Comparison of ENCODE assay signal across 1 cellular context in genomic region chr16:27364493-27365141, GRCh38.
A peak's percentile ranks its signal among the peaks of the same experiment; 100 is the strongest.
TF ChIP-seq lines count a peak whose summit lies in the region.

No MANE protein-coding gene starts in this region.

TF ChIP-seq in HepG2, 621 proteins besides CTCF, POLR2A, EP300 and RAD21 (continued from another document and continues in another):
- TF ChIP-seq, protein P1, sequence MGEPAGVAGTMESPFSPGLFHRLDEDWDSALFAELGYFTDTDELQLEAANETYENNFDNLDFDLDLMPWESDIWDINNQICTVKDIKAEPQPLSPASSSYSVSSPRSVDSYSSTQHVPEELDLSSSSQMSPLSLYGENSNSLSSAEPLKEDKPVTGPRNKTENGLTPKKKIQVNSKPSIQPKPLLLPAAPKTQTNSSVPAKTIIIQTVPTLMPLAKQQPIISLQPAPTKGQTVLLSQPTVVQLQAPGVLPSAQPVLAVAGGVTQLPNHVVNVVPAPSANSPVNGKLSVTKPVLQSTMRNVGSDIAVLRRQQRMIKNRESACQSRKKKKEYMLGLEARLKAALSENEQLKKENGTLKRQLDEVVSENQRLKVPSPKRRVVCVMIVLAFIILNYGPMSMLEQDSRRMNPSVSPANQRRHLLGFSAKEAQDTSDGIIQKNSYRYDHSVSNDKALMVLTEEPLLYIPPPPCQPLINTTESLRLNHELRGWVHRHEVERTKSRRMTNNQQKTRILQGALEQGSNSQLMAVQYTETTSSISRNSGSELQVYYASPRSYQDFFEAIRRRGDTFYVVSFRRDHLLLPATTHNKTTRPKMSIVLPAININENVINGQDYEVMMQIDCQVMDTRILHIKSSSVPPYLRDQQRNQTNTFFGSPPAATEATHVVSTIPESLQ (CRISPR knock-in tag; conservative IDR thresholded peaks at IDR 0.05), result no peak
- TF ChIP-seq UBTF (CRISPR knock-in tag; IDR thresholded peaks at IDR 0.05) (no peak), ZNF720 (CRISPR knock-in tag; IDR thresholded peaks at IDR 0.05) (no peak), AKNA (CRISPR knock-in tag; IDR thresholded peaks at IDR 0.05; ENCODE audit: borderline replicate concordance) (no peak), ZNF18 (CRISPR knock-in tag; IDR thresholded peaks at IDR 0.05; ENCODE audit: insufficient replicate concordance) (no peak), POGK (CRISPR knock-in tag; conservative IDR thresholded peaks at IDR 0.05) (no peak), ZNF770 (CRISPR knock-in tag; IDR thresholded peaks at IDR 0.05) (no peak), TCF7L2 (IDR thresholded peaks at IDR 0.05; ENCODE audit: low read depth, low read length) (no peak), HIVEP1 (CRISPR knock-in tag; IDR thresholded peaks at IDR 0.05) (no peak), TOE1 (CRISPR knock-in tag; IDR thresholded peaks at IDR 0.05) (no peak), KMT2A (CRISPR knock-in tag; IDR thresholded peaks at IDR 0.05) (no peak), ZNF549 (CRISPR knock-in tag; IDR thresholded peaks at IDR 0.05) (no peak), JUNB (CRISPR knock-in tag; IDR thresholded peaks at IDR 0.05; ENCODE audit: borderline replicate concordance) (peak; percentile 58; the same call in 1 of the 2 replicates), ZBTB39 (CRISPR knock-in tag; IDR thresholded peaks at IDR 0.05) (no peak), ZKSCAN5 (CRISPR knock-in tag; IDR thresholded peaks at IDR 0.05) (no peak), ZNF260 (CRISPR knock-in tag; IDR thresholded peaks at IDR 0.05; ENCODE audit: borderline replicate concordance, low read depth) (no peak), RFX1 (IDR thresholded peaks at IDR 0.05) (no peak), MEIS2 (CRISPR knock-in tag; IDR thresholded peaks at IDR 0.05) (peak; percentile 59; the same call in 1 of the 2 replicates)
- TF ChIP-seq, protein P2, sequence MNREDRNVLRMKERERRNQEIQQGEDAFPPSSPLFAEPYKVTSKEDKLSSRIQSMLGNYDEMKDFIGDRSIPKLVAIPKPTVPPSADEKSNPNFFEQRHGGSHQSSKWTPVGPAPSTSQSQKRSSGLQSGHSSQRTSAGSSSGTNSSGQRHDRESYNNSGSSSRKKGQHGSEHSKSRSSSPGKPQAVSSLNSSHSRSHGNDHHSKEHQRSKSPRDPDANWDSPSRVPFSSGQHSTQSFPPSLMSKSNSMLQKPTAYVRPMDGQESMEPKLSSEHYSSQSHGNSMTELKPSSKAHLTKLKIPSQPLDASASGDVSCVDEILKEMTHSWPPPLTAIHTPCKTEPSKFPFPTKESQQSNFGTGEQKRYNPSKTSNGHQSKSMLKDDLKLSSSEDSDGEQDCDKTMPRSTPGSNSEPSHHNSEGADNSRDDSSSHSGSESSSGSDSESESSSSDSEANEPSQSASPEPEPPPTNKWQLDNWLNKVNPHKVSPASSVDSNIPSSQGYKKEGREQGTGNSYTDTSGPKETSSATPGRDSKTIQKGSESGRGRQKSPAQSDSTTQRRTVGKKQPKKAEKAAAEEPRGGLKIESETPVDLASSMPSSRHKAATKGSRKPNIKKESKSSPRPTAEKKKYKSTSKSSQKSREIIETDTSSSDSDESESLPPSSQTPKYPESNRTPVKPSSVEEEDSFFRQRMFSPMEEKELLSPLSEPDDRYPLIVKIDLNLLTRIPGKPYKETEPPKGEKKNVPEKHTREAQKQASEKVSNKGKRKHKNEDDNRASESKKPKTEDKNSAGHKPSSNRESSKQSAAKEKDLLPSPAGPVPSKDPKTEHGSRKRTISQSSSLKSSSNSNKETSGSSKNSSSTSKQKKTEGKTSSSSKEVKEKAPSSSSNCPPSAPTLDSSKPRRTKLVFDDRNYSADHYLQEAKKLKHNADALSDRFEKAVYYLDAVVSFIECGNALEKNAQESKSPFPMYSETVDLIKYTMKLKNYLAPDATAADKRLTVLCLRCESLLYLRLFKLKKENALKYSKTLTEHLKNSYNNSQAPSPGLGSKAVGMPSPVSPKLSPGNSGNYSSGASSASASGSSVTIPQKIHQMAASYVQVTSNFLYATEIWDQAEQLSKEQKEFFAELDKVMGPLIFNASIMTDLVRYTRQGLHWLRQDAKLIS (CRISPR knock-in tag; IDR thresholded peaks at IDR 0.05), result no peak
- TF ChIP-seq, protein P3, sequence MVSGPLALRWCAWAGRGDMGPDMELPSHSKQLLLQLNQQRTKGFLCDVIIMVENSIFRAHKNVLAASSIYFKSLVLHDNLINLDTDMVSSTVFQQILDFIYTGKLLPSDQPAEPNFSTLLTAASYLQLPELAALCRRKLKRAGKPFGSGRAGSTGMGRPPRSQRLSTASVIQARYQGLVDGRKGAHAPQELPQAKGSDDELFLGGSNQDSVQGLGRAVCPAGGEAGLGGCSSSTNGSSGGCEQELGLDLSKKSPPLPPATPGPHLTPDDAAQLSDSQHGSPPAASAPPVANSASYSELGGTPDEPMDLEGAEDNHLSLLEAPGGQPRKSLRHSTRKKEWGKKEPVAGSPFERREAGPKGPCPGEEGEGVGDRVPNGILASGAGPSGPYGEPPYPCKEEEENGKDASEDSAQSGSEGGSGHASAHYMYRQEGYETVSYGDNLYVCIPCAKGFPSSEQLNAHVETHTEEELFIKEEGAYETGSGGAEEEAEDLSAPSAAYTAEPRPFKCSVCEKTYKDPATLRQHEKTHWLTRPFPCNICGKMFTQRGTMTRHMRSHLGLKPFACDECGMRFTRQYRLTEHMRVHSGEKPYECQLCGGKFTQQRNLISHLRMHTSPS (CRISPR knock-in tag; IDR thresholded peaks at IDR 0.05; ENCODE audit: low read depth), result no peak; the same call in 1 of the 2 replicates
- TF ChIP-seq, protein P4, sequence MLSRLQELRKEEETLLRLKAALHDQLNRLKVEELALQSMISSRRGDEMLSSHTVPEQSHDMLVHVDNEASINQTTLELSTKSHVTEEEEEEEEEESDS (CRISPR knock-in tag; IDR thresholded peaks at IDR 0.05; ENCODE audit: borderline replicate concordance), result no peak
